ENCODE assay signal across 1 cellular context in genomic region chr12:12356886-12357696, GRCh38.
TF ChIP-seq lines count a peak whose summit lies in the region.

Gene BORCS5 (plus strand): TSS chr12:12357078. CDS start chr12:12357452, 374 bp downstream.

TF ChIP-seq in H1, 55 proteins besides CTCF, POLR2A, EP300 and RAD21:
- peak; percentile 94 for TF ChIP-seq POLR2AphosphoS5 (IDR thresholded peaks at IDR 0.05; ENCODE audit: low read depth, low read length)
- TF ChIP-seq MAX (IDR thresholded peaks at IDR 0.05), result peak; percentile 76
- TF ChIP-seq SUZ12 (IDR thresholded peaks at IDR 0.05; ENCODE audit: low read length), result no peak
- peak; percentile 2; the same call in 1 of the 2 replicates for TF ChIP-seq CREB1 (IDR thresholded peaks at IDR 0.05)
- TF ChIP-seq PHF8 (conservative IDR thresholded peaks at IDR 0.05; ENCODE audit: low read depth, low read length), result peak; percentile 89
- no peak for TF ChIP-seq SIRT6 (IDR thresholded peaks at IDR 0.05; ENCODE audit: low read length)
- peak; percentile 92 for TF ChIP-seq TAF1 (IDR thresholded peaks at IDR 0.05; ENCODE audit: low read depth, low read length)
- no peak for TF ChIP-seq CTBP2 (IDR thresholded peaks at IDR 0.05; ENCODE audit: borderline replicate concordance, insufficient read depth, insufficient read length, low read length)
- TF ChIP-seq HDAC2 (IDR thresholded peaks at IDR 0.05; ENCODE audit: borderline replicate concordance in 1 of 2, low read depth in 2 of 2, low read length in 2 of 2), result peak in 1 of 2 experiments; percentile 86; a peak in 1 of 4 replicates
- no peak for TF ChIP-seq USF2 (IDR thresholded peaks at IDR 0.05; ENCODE audit: low read length)
- TF ChIP-seq NANOG (IDR thresholded peaks at IDR 0.05; ENCODE audit: insufficient read depth, low read depth, low read length, poor library complexity, severe bottlenecking), result peak; percentile 29
- no peak for TF ChIP-seq BACH1 (IDR thresholded peaks at IDR 0.05; ENCODE audit: low read length)
- peak; percentile 45; the same call in 1 of the 2 replicates for TF ChIP-seq CEBPB (IDR thresholded peaks at IDR 0.05; ENCODE audit: low read depth, low read length)
- peak; percentile 8; the same call in 1 of the 2 replicates for TF ChIP-seq E2F6 (IDR thresholded peaks at IDR 0.05)
- no peak for TF ChIP-seq BCL11A (IDR thresholded peaks at IDR 0.05; ENCODE audit: low read depth in 2 of 2, low read length in 2 of 2)
- peak; percentile 85; the same call in 1 of the 2 replicates for TF ChIP-seq RBBP5 (IDR thresholded peaks at IDR 0.05; ENCODE audit: borderline replicate concordance, low read depth, low read length)
- peak; percentile 93 for TF ChIP-seq KDM4A (IDR thresholded peaks at IDR 0.05; ENCODE audit: low read depth, low read length, severe bottlenecking)
- peak; percentile 51; the same call in 1 of the 2 replicates for TF ChIP-seq GTF2F1 (IDR thresholded peaks at IDR 0.05; ENCODE audit: borderline replicate concordance, low read depth, low read length)
- TF ChIP-seq SIN3A (conservative IDR thresholded peaks at IDR 0.05 in 1 of 2, IDR thresholded peaks at IDR 0.05 in 1 of 2; ENCODE audit: low read depth in 1 of 2, low read length in 2 of 2), result peak in 1 of 2 experiments; percentile 85; a peak in 1 of 4 replicates
- TF ChIP-seq CHD2 (IDR thresholded peaks at IDR 0.05; ENCODE audit: low read length), result 0 out of 2 replicates have a peak, but pooled peaks have one; percentile 14
- TF ChIP-seq JUND (IDR thresholded peaks at IDR 0.05; ENCODE audit: low read length), result no peak
- no peak for TF ChIP-seq FOSL1 (IDR thresholded peaks at IDR 0.05; ENCODE audit: insufficient read depth, low read depth, low read length)
- no peak for TF ChIP-seq CBX5 (IDR thresholded peaks at IDR 0.05; ENCODE audit: low read depth, low read length)
- peak; percentile 92 for TF ChIP-seq ASH2L (IDR thresholded peaks at IDR 0.05; ENCODE audit: low read length)
- peak; percentile 90 for TF ChIP-seq TBP (IDR thresholded peaks at IDR 0.05; ENCODE audit: low read depth, low read length)
- no peak for TF ChIP-seq SRF (IDR thresholded peaks at IDR 0.05; ENCODE audit: low read depth, low read length)
- no peak for TF ChIP-seq JUN (IDR thresholded peaks at IDR 0.05; ENCODE audit: low read depth, low read length)
- TF ChIP-seq RXRA (IDR thresholded peaks at IDR 0.05; ENCODE audit: insufficient read depth, low read depth, low read length), result no peak
- TF ChIP-seq TAF7 (optimal IDR thresholded peaks at IDR 0.05; ENCODE audit: borderline replicate concordance, low read depth, low read length), result peak; percentile 82
- TF ChIP-seq GABPA (IDR thresholded peaks at IDR 0.05; ENCODE audit: borderline replicate concordance, insufficient read depth, low read length), result no peak
- TF ChIP-seq SP1 (IDR thresholded peaks at IDR 0.05; ENCODE audit: low read depth, low read length), result peak; percentile 49; the same call in 1 of the 2 replicates
